ENCODE assay signal across 1 cellular context in the genomic region with DNA sequence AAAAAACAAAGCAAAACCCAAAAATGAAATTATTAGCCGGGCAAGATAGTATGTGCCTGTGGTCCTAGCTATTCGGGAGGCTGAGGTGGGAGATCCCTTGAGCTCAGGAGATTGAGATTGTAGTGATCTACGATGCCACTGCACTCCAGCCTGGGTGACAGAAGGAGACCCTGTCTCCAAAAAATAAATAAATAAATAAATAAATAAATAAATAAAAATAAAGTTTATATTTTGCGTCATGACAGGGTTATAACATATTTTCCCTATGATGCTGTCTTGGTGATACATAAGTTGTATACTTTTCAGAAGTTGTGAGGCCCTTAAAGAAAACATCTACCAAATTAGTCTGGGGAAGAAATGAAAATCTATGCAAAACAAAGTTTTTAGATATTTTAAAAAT.
TF ChIP-seq lines count a peak whose summit lies in the region.

No MANE protein-coding gene starts in this region.

TF ChIP-seq in H1, 55 proteins besides CTCF, POLR2A, EP300 and RAD21:
- TF ChIP-seq SIX5 (IDR thresholded peaks at IDR 0.05; ENCODE audit: low read depth, low read length) (no peak), EZH2 (IDR thresholded peaks at IDR 0.05; ENCODE audit: low read depth, low read length, severe bottlenecking) (no peak), PHF8 (conservative IDR thresholded peaks at IDR 0.05; ENCODE audit: low read depth, low read length) (no peak), CEBPB (IDR thresholded peaks at IDR 0.05; ENCODE audit: low read depth, low read length) (no peak)
- TF ChIP-seq, protein P1, sequence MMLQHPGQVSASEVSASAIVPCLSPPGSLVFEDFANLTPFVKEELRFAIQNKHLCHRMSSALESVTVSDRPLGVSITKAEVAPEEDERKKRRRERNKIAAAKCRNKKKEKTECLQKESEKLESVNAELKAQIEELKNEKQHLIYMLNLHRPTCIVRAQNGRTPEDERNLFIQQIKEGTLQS (IDR thresholded peaks at IDR 0.05; ENCODE audit: insufficient read depth, low read depth, low read length), result no peak
- TF ChIP-seq, protein P2, sequence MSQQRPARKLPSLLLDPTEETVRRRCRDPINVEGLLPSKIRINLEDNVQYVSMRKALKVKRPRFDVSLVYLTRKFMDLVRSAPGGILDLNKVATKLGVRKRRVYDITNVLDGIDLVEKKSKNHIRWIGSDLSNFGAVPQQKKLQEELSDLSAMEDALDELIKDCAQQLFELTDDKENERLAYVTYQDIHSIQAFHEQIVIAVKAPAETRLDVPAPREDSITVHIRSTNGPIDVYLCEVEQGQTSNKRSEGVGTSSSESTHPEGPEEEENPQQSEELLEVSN (IDR thresholded peaks at IDR 0.05), result no peak
